Comparison of ENCODE assay signal across 12 cellular contexts in genomic region chr12:130776857-130777339, GRCh38.
DNase-seq lines count a peak whose midpoint lies in the region; ATAC-seq, FAIRE-seq and TF ChIP-seq lines count a peak whose summit lies in the region.
"Had no signal": no experiment of that assay in that cellular context is flagged by ENCODE, and none has a peak within 500 bp of the region (broad histone marks: within the 10 kb centered on the region; RNA-seq: fewer than 3 reads in every experiment).

No MANE protein-coding gene starts in this region.

- no peaks in the 10 kb centered on the region for H3K79me2 ChIP-seq in keratinocyte (ENCODE audit: control insufficient read depth, insufficient read depth, low read length)

- H3K9me3 ChIP-seq in keratinocyte (ENCODE audit: control insufficient read depth, low read depth, low read length) = no peaks in the 10 kb centered on the region
- H3K9me3 ChIP-seq: BE2C, SJCRH30 had no signal

- intact Hi-C loops in activated naive CD4-positive, alpha-beta T cell treated with anti-CD3 and anti-CD28 coated beads for 36 hours (cut with micrococcal nuclease) = loop anchor here (1.0 kb wide), 1 partner anchor 42 kb away; no protein-coding TSS in a partner anchor

- no peak overlapping the region for H3K27ac ChIP-seq in keratinocyte (ENCODE audit: control insufficient read depth, insufficient read depth, low read length)
- peak overlapping the region; percentile 56 for H3K27ac ChIP-seq in temporal lobe (ENCODE audit: low read depth, low read length)
- H3K27ac ChIP-seq: SJCRH30 had no signal

- peaks cover 14% of the 10 kb centered on the region for H3K4me1 Mint-ChIP-seq in activated naive CD4-positive, alpha-beta T cell treated with anti-CD3 and anti-CD28 coated beads for 36 hours (ENCODE audit: low read depth)
- peaks cover 14% of the 10 kb centered on the region for H3K4me1 Mint-ChIP-seq in activated naive CD8-positive, alpha-beta T cell treated with anti-CD3 and anti-CD28 coated beads, Interleukin-2, amount 50 U/mL, for 24 hours

- H3K9me1 ChIP-seq in keratinocyte (ENCODE audit: control insufficient read depth, extremely low read depth, insufficient read depth, low read length) = no peaks in the 10 kb centered on the region

- no peaks in the 10 kb centered on the region for H3K9me3 Mint-ChIP-seq in activated naive CD4-positive, alpha-beta T cell treated with anti-CD3 and anti-CD28 coated beads for 36 hours
- H3K9me3 Mint-ChIP-seq in activated naive CD8-positive, alpha-beta T cell treated with anti-CD3 and anti-CD28 coated beads, Interleukin-2, amount 50 U/mL, for 24 hours = no peaks in the 10 kb centered on the region
- H3K9me3 Mint-ChIP-seq: activated naive CD4-positive, alpha-beta T cell treated with anti-CD3 and anti-CD28 coated beads, Interleukin-2, amount 50 U/mL, for 72 hours had no signal

- no peak for ATAC-seq in activated naive CD8-positive, alpha-beta T cell treated with anti-CD3 and anti-CD28 coated beads, Interleukin-2, amount 50 U/mL, for 24 hours
- ATAC-seq in GM18520 (IDR thresholded peaks at IDR 0.05; ENCODE audit: unreplicated experiment) (no peak), HG02678 (IDR thresholded peaks at IDR 0.05; ENCODE audit: unreplicated experiment) (no peak)

- no peak overlapping the region for H2AFZ ChIP-seq in keratinocyte (ENCODE audit: control insufficient read depth, low read length)

- no peak overlapping the region for H3K27ac Mint-ChIP-seq in activated naive CD4-positive, alpha-beta T cell treated with anti-CD3 and anti-CD28 coated beads for 36 hours
- H3K27ac Mint-ChIP-seq in activated naive CD8-positive, alpha-beta T cell treated with anti-CD3 and anti-CD28 coated beads, Interleukin-2, amount 50 U/mL, for 24 hours = no peak overlapping the region
- H3K27ac Mint-ChIP-seq: activated naive CD4-positive, alpha-beta T cell treated with anti-CD3 and anti-CD28 coated beads, Interleukin-2, amount 50 U/mL, for 72 hours had no signal

- FAIRE-seq in keratinocyte (lab: Jason Lieb, UNC) = no peak

- CTCF ChIA-PET in activated naive CD4-positive, alpha-beta T cell treated with anti-CD3 and anti-CD28 coated beads for 36 hours (lab: Charles Lee) = interaction anchor here (0.9 kb wide), 1 partner anchor 28 kb away, joined by 3 read pairs; no protein-coding TSS in a partner anchor

- H3K27me3 Mint-ChIP-seq in activated naive CD4-positive, alpha-beta T cell treated with anti-CD3 and anti-CD28 coated beads for 36 hours (ENCODE audit: low read depth) = peaks cover 26% of the 10 kb centered on the region
- H3K27me3 Mint-ChIP-seq in activated naive CD8-positive, alpha-beta T cell treated with anti-CD3 and anti-CD28 coated beads, Interleukin-2, amount 50 U/mL, for 24 hours = peaks cover 29% of the 10 kb centered on the region

- H3K36me3 ChIP-seq in keratinocyte (ENCODE audit: control insufficient read depth in 2 of 2, extremely low read depth in 1 of 2, insufficient read depth in 2 of 2, low read length in 2 of 2) = peaks cover 0 to 7% of the 10 kb centered on the region in 2 experiments
- H3K36me3 ChIP-seq: BE2C, SJCRH30 had no signal

- H3K9ac ChIP-seq in keratinocyte (ENCODE audit: control insufficient read depth, extremely low read depth, insufficient read depth, low read length) = no peak overlapping the region

- peaks cover 12% of the 10 kb centered on the region for H3K4me1 ChIP-seq in keratinocyte (ENCODE audit: control insufficient read depth, extremely low read depth, insufficient read depth, low read length)
- H3K4me1 ChIP-seq: BE2C, SJCRH30 had no signal

- no peaks in the 10 kb centered on the region for H4K20me1 ChIP-seq in keratinocyte (ENCODE audit: control insufficient read depth, extremely low read depth, insufficient read depth, low read length)

- DNase-seq in activated naive CD4-positive, alpha-beta T cell treated with anti-CD3 and anti-CD28 coated beads for 36 hours = no peak
- DNase-seq in activated naive CD4-positive, alpha-beta T cell (lab: John Stamatoyannopoulos, UW) = no peak
- no peak for DNase-seq in activated naive CD8-positive, alpha-beta T cell treated with anti-CD3 and anti-CD28 coated beads, Interleukin-2, amount 50 U/mL, for 24 hours
- no peak for DNase-seq in keratinocyte (ENCODE audit: low read depth, low spot score)
- DNase-seq in SKM-1 (lab: John Stamatoyannopoulos, UW; ENCODE audit: unreplicated experiment) = no peak
- DNase-seq: activated CD4-positive, CD25-positive, alpha-beta regulatory T cell treated with anti-CD3 and anti-CD28 coated beads, Interleukin-2, amount 50 U/mL, for 72 hours had no signal

- peaks cover 11% of the 10 kb centered on the region for H3K36me3 Mint-ChIP-seq in activated naive CD4-positive, alpha-beta T cell treated with anti-CD3 and anti-CD28 coated beads for 36 hours (ENCODE audit: low read depth)
- H3K36me3 Mint-ChIP-seq in activated naive CD8-positive, alpha-beta T cell treated with anti-CD3 and anti-CD28 coated beads, Interleukin-2, amount 50 U/mL, for 24 hours (ENCODE audit: low read depth) = no peaks in the 10 kb centered on the region
- H3K36me3 Mint-ChIP-seq: activated naive CD4-positive, alpha-beta T cell treated with anti-CD3 and anti-CD28 coated beads, Interleukin-2, amount 50 U/mL, for 72 hours had no signal

- H3K4me3 ChIP-seq in keratinocyte (ENCODE audit: control insufficient read depth in 2 of 3, extremely low read depth in 1 of 3, insufficient read depth in 2 of 3, low read depth in 1 of 3, low read length in 3 of 3) = no peak overlapping the region

- H3K4me2 ChIP-seq in keratinocyte (ENCODE audit: control insufficient read depth, extremely low read depth, insufficient read depth, low read depth, low read length) = peak overlapping the region; percentile 91

- no peaks in the 10 kb centered on the region for H3K27me3 ChIP-seq in keratinocyte (ENCODE audit: control insufficient read depth, extremely low read depth, insufficient read depth, low read length)
- H3K27me3 ChIP-seq: BE2C had no signal

- H3K4me3 Mint-ChIP-seq in activated naive CD4-positive, alpha-beta T cell treated with anti-CD3 and anti-CD28 coated beads for 36 hours = peak overlapping the region; percentile 26
- H3K4me3 Mint-ChIP-seq in activated naive CD8-positive, alpha-beta T cell treated with anti-CD3 and anti-CD28 coated beads, Interleukin-2, amount 50 U/mL, for 24 hours = peak overlapping the region; percentile 74

- dilution Hi-C loops in keratinocyte (cut with MboI; ENCODE audit: extremely low pct_ligation_motif_present, low sequenced_read_pairs) = no loop called here

- no peak for TF ChIP-seq CTCF in keratinocyte (optimal IDR thresholded peaks at IDR 0.05 in 1 of 3, IDR thresholded peaks at IDR 0.05 in 1 of 3, conservative IDR thresholded peaks at IDR 0.05 in 1 of 3; ENCODE audit: extremely low read depth in 1 of 3, insufficient read depth in 2 of 3, low read length in 3 of 3)
